ENCODE assay signal across 14 cellular contexts in genomic region chr10:104020020-104020419, GRCh38. TPM values are rescaled to one million over a fixed set of nuclear protein-coding genes. Genes with fewer than 3 reads are reported as not detected.
DNase-seq lines count a peak whose midpoint lies in the region; ATAC-seq and TF ChIP-seq lines count a peak whose summit lies in the region.
"Had no signal": no experiment of that assay in that cellular context is flagged by ENCODE, and none has a peak within 500 bp of the region (broad histone marks: within the 10 kb centered on the region; RNA-seq: fewer than 3 reads in every experiment).

No MANE protein-coding gene starts in this region.

- H3K27ac Mint-ChIP-seq in activated T-cell treated with anti-CD3 and anti-CD28 coated beads, Interleukin-2, amount 50 U/mL, for 24 hours: peak overlapping the region; percentile 72
- no peak overlapping the region for H3K27ac Mint-ChIP-seq in activated T-helper 17 cell treated with anti-CD3 and anti-CD28 coated beads, Interleukin-2, amount 50 U/mL, for 72 hours
- H3K27ac Mint-ChIP-seq: CD8-positive, alpha-beta T cell had no signal

- H3K36me3 ChIP-seq in heart left ventricle: peaks cover 0 to 91% (median 75%) of the 10 kb centered on the region in 9 donors

- TF ChIP-seq CTCF in heart left ventricle (IDR thresholded peaks at IDR 0.05): no peak

- no peak overlapping the region for H3K4me3 ChIP-seq in heart left ventricle

- peak; percentile 38 for ATAC-seq in activated T-helper 17 cell treated with anti-CD3 and anti-CD28 coated beads, Interleukin-2, amount 50 U/mL, for 72 hours (replicated peaks)
- no peak for ATAC-seq in HG02623 (IDR thresholded peaks at IDR 0.05; ENCODE audit: unreplicated experiment)
- no peak for ATAC-seq in heart left ventricle
- ATAC-seq: CD8-positive, alpha-beta T cell had no signal

- H3K27me3 Mint-ChIP-seq in activated T-cell treated with anti-CD3 and anti-CD28 coated beads, Interleukin-2, amount 50 U/mL, for 24 hours: no peaks in the 10 kb centered on the region
- no peaks in the 10 kb centered on the region for H3K27me3 Mint-ChIP-seq in activated T-helper 17 cell treated with anti-CD3 and anti-CD28 coated beads, Interleukin-2, amount 50 U/mL, for 72 hours

- intact Hi-C loops in heart left ventricle (cut with DNase I): loop anchor here in 3 of 10 donors (10.0 kb wide), 1 partner anchor 135 kb away; no protein-coding TSS in a partner anchor

- no peaks in the 10 kb centered on the region for H3K9me3 Mint-ChIP-seq in activated T-cell treated with anti-CD3 and anti-CD28 coated beads, Interleukin-2, amount 50 U/mL, for 24 hours
- H3K9me3 Mint-ChIP-seq in activated T-helper 17 cell treated with anti-CD3 and anti-CD28 coated beads, Interleukin-2, amount 50 U/mL, for 72 hours: no peaks in the 10 kb centered on the region
- H3K9me3 Mint-ChIP-seq: CD8-positive, alpha-beta T cell had no signal

- no peak for DNase-seq in activated T-cell treated with anti-CD3 and anti-CD28 coated beads, Interleukin-2, amount 50 U/mL, for 24 hours
- no peak for DNase-seq in activated T-cell treated with anti-CD3 and anti-CD28 coated beads, Interleukin-2, amount 50 U/mL, for 48 hours
- DNase-seq in EH (ENCODE audit: low read depth) (peak; percentile 34), heart left ventricle (no peak)
- DNase-seq in activated effector memory CD4-positive, alpha-beta T cell treated with Interleukin-2 at 50 U/mL for 16 hours: no peak
- DNase-seq: BE2C; CD8-positive, alpha-beta T cell; COR-L47; DMS153; DND-41; HCEC 1CT had no signal

- no peak for TF ChIP-seq POLR2A in heart left ventricle (IDR thresholded peaks at IDR 0.05)

- no peaks in the 10 kb centered on the region for H3K27me3 ChIP-seq in heart left ventricle
- H3K27me3 ChIP-seq: BE2C had no signal

- no peaks in the 10 kb centered on the region for H3K9me3 ChIP-seq in heart left ventricle
- H3K9me3 ChIP-seq: BE2C had no signal

- WGBS in heart left ventricle, 4 donors: 94 to 100% (median 98%) methylated on average over 1 of the region's 1 CpG

- peaks cover 85% of the 10 kb centered on the region for H3K36me3 Mint-ChIP-seq in activated T-cell treated with anti-CD3 and anti-CD28 coated beads, Interleukin-2, amount 50 U/mL, for 24 hours (ENCODE audit: low read depth)
- H3K36me3 Mint-ChIP-seq in activated T-helper 17 cell treated with anti-CD3 and anti-CD28 coated beads, Interleukin-2, amount 50 U/mL, for 72 hours (ENCODE audit: low read depth): peaks cover 96% of the 10 kb centered on the region

- H3K27ac ChIP-seq in heart left ventricle: no peak overlapping the region
- H3K27ac ChIP-seq: HL-60 had no signal

- H3K4me1 Mint-ChIP-seq in activated T-cell treated with anti-CD3 and anti-CD28 coated beads, Interleukin-2, amount 50 U/mL, for 24 hours (ENCODE audit: low read depth): peaks cover 35% of the 10 kb centered on the region
- H3K4me1 Mint-ChIP-seq in activated T-helper 17 cell treated with anti-CD3 and anti-CD28 coated beads, Interleukin-2, amount 50 U/mL, for 72 hours: no peaks in the 10 kb centered on the region

- H3K4me1 ChIP-seq in heart left ventricle: peaks cover 0 to 4% (median 0%) of the 10 kb centered on the region in 12 donors
- H3K4me1 ChIP-seq: BE2C had no signal

- H3K4me3 Mint-ChIP-seq in activated T-cell treated with anti-CD3 and anti-CD28 coated beads, Interleukin-2, amount 50 U/mL, for 24 hours: no peak overlapping the region
- no peak overlapping the region for H3K4me3 Mint-ChIP-seq in activated T-helper 17 cell treated with anti-CD3 and anti-CD28 coated beads, Interleukin-2, amount 50 U/mL, for 72 hours
- H3K4me3 Mint-ChIP-seq: CD8-positive, alpha-beta T cell had no signal

RNA-seq across cellular contexts. Expression of gene SLK, which starts 53.1 kb away (rescaled TPM):
- 10 to 100 TPM; 23.6 to 26.7 TPM for total RNA-seq in activated T-helper 17 cell treated with anti-CD3 and anti-CD28 coated beads, Interleukin-2, amount 50 U/mL, for 72 hours
- total RNA-seq in heart left ventricle: 10 to 100 TPM; 33.0 to 57.8 (median 47.9) TPM
- polyA plus RNA-seq in heart left ventricle: 10 to 100 TPM; 10.0 to 34.0 TPM
